In the genomic region with DNA sequence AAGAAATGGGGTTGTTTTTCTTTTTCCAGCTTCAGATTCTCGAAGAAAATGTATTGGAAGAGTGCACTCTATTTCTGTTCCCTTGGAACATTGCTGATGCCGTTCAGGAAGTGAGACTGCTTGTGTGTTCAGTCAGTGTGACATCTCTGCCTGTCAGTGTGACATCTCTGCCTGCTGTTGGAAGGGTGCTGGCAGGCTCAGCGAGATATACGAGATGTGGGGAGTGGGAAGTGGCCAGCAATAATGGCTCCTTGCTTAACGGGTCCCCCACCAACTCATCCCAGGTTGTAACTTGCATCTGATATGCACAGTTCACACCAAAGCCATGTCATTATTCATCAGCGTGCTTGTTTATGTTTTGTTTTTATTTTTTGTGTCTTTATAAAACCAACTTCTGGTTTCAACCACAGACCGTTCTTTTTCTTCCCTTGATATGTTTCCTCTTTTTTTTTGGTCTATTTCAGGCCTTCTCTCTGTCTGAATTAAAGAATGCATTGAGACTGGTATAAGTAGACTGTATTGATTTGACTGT, we compare ENCODE assay signal across 8 cellular contexts.
DNase-seq lines count a peak whose midpoint lies in the region; ATAC-seq and TF ChIP-seq lines count a peak whose summit lies in the region.

No MANE protein-coding gene starts in this region.

- no peak overlapping the region for H3K4me3 Mint-ChIP-seq in type B pancreatic cell

- ATAC-seq in heart left ventricle: peak in 1 of 4 donors; percentile 44
- no peak for ATAC-seq in left ventricle myocardium superior
- peak; percentile 32 for ATAC-seq in HG03095 (IDR thresholded peaks at IDR 0.05; ENCODE audit: unreplicated experiment)
- ATAC-seq in upper lobe of right lung: peak; percentile 13

- H3K27me3 Mint-ChIP-seq in type B pancreatic cell: no peaks in the 10 kb centered on the region

- H3K27me3 ChIP-seq in heart left ventricle (no peaks in the 10 kb centered on the region), upper lobe of right lung (no peaks in the 10 kb centered on the region)

- no peaks in the 10 kb centered on the region for H3K9me3 Mint-ChIP-seq in type B pancreatic cell

- TF ChIP-seq CTCF in heart left ventricle (IDR thresholded peaks at IDR 0.05) (no peak), upper lobe of right lung (IDR thresholded peaks at IDR 0.05) (no peak), type B pancreatic cell (conservative IDR thresholded peaks at IDR 0.05) (no peak)

- intact Hi-C loops in heart left ventricle (cut with DNase I): loop anchor here in 7 of 10 donors (5.0 to 10.0 kb wide), 5 partner anchors 145 to 548 kb away; a partner anchor contains a TSS
- intact Hi-C loops in left ventricle myocardium superior (cut with micrococcal nuclease): no loop called here
- intact Hi-C loops in upper lobe of right lung (cut with DNase I): no loop called here

- H3K9me3 ChIP-seq in heart left ventricle: no peaks in the 10 kb centered on the region
- no peaks in the 10 kb centered on the region for H3K9me3 ChIP-seq in upper lobe of right lung

- 65 to 76% (median 71%) methylated on average over 7 of the region's 7 CpGs for WGBS in heart left ventricle, 4 donors

- H3K36me3 Mint-ChIP-seq in type B pancreatic cell: no peaks in the 10 kb centered on the region

- no peak for DNase-seq in heart left ventricle
- no peak for DNase-seq in left ventricle myocardium superior
- DNase-seq in upper lobe of right lung: no peak
- DNase-seq in COLO829 (ENCODE audit: low spot score): no peak
- no peak for DNase-seq in type B pancreatic cell (ENCODE audit: extremely low spot score, unreplicated experiment)
- DNase-seq in NCI-H1092 (lab: John Stamatoyannopoulos, UW): no peak

- TF ChIP-seq POLR2A in heart left ventricle (IDR thresholded peaks at IDR 0.05): no peak

- H3K4me1 ChIP-seq in heart left ventricle (peaks cover 7 to 78% (median 50%) of the 10 kb centered on the region in 12 donors), upper lobe of right lung (peaks cover 47% of the 10 kb centered on the region)

- H3K4me3 ChIP-seq in heart left ventricle (no peak overlapping the region), upper lobe of right lung (no peak overlapping the region)

- H3K27ac Mint-ChIP-seq in type B pancreatic cell: no peak overlapping the region

- H3K4me1 Mint-ChIP-seq in type B pancreatic cell (ENCODE audit: unreplicated experiment): peaks cover 31% of the 10 kb centered on the region

- H3K27ac ChIP-seq in heart left ventricle (peak overlapping the region in 7 of 12 donors; percentile 6 to 80 (median 56)), angular gyrus (ENCODE audit: low read depth, low read length) (peak overlapping the region; percentile 54), upper lobe of right lung (peak overlapping the region; percentile 28)

- H3K36me3 ChIP-seq in heart left ventricle (no peaks in the 10 kb centered on the region), upper lobe of right lung (no peaks in the 10 kb centered on the region)

Comparison
In these comparisons a context has a peak if more than half of its experiments do, and no peak if none do; other contexts are left out.
1. intact Hi-C loops: an anchor here in heart left ventricle (5.0 to 10.0 kb wide); none called in left ventricle myocardium superior and upper lobe of right lung.